ENCODE assay signal across 13 cellular contexts in the genomic region with DNA sequence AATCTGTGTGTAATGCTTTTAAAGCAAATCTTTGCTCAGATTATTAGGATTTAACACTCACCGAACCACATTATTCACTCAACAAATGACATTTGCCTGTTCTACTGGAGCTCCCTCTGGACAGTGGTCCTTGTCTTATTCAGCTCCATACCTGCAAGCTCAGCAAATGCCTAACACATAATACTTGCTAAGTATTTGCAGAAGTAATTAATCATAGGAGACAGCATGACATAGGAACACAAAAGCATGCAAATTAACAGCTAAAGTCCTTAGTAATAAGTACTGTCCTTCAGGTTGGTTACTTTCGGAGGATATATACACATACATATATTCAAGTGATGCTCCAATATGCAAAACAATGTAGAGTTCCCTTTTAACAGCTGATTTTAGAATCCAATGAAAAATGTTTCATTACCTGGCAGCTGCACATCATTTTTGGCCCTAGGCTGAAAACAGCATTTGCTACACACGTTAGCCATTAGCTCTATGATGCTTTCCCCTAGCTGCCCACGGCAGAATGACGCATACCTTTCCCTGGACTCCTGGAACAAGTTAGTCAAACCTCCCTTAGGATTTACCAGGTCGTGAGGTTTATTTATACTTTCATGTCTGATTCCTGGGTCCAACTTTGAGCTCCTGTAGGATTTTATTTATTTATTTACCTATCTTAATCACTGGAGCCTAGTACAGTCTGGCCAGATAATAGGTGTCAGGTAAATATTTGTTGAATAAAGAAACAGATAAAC. TPM values are rescaled to one million over a fixed set of nuclear protein-coding genes. Genes with fewer than 3 reads are reported as not detected.
DNase-seq lines count a peak whose midpoint lies in the region; ATAC-seq and TF ChIP-seq lines count a peak whose summit lies in the region.
"Had no signal": no experiment of that assay in that cellular context is flagged by ENCODE, and none has a peak within 500 bp of the region (broad histone marks: within the 10 kb centered on the region; RNA-seq: fewer than 3 reads in every experiment).

No MANE protein-coding gene starts in this region.

- H3K27me3 Mint-ChIP-seq in CD8-positive, alpha-beta memory T cell, result no peaks in the 10 kb centered on the region
- no peaks in the 10 kb centered on the region for H3K27me3 Mint-ChIP-seq in T-helper 17 cell
- no peaks in the 10 kb centered on the region for H3K27me3 Mint-ChIP-seq in progenitor cell of endocrine pancreas

- H3K9me3 ChIP-seq in CD8-positive, alpha-beta memory T cell (ENCODE audit: low read length), result no peaks in the 10 kb centered on the region
- H3K9me3 ChIP-seq in T-helper 17 cell (ENCODE audit: control insufficient read depth, low read length, poor library complexity, severe bottlenecking) (no peaks in the 10 kb centered on the region), esophagus muscularis mucosa (no peaks in the 10 kb centered on the region)

- TF ChIP-seq POLR2A in esophagus muscularis mucosa (IDR thresholded peaks at IDR 0.05; ENCODE audit: low read depth) (no peak), lower leg skin (IDR thresholded peaks at IDR 0.05) (no peak)

- no peak for TF ChIP-seq EP300 in esophagus muscularis mucosa (IDR thresholded peaks at IDR 0.05)

- peaks cover 21% of the 10 kb centered on the region for H3K36me3 ChIP-seq in CD8-positive, alpha-beta memory T cell (ENCODE audit: insufficient read depth, low read length)
- peaks cover 0 to 39% (median 21%) of the 10 kb centered on the region in 4 donors for H3K36me3 ChIP-seq in esophagus muscularis mucosa

- CTCF ChIA-PET in CD8-positive, alpha-beta memory T cell (lab: Charles Lee), result interaction anchor here (1.2 to 3.2 kb wide), 8 partner anchors 9 to 335 kb away, joined by 3 to 12 read pairs (median 4); a partner anchor contains a TSS

- no peak for ATAC-seq in T-helper 17 cell
- ATAC-seq in GM21381 (IDR thresholded peaks at IDR 0.05; ENCODE audit: unreplicated experiment), result no peak
- no peak for ATAC-seq in GM18868 (IDR thresholded peaks at IDR 0.05; ENCODE audit: unreplicated experiment)
- ATAC-seq: left lobe of liver had no signal

- H3K4me3 ChIP-seq in CD8-positive, alpha-beta memory T cell (ENCODE audit: low read length), result no peak overlapping the region
- no peak overlapping the region for H3K4me3 ChIP-seq in esophagus muscularis mucosa
- H3K4me3 ChIP-seq in lower leg skin (ENCODE audit: low read depth, poor library complexity, severe bottlenecking), result no peak overlapping the region

- H3K4me1 Mint-ChIP-seq in CD8-positive, alpha-beta memory T cell, result peaks cover 45 to 73% (median 71%) of the 10 kb centered on the region in 3 donors
- H3K4me1 Mint-ChIP-seq in T-helper 17 cell (peaks cover 43% of the 10 kb centered on the region), progenitor cell of endocrine pancreas (ENCODE audit: low read depth) (peaks cover 19% of the 10 kb centered on the region)

- WGBS in esophagus muscularis mucosa, result 57% methylated on average over 6 of the region's 6 CpGs
- WGBS in lower leg skin, 2 donors, result 50% methylated on average over 6 of the region's 6 CpGs

- H3K4me1 ChIP-seq in CD8-positive, alpha-beta memory T cell (ENCODE audit: insufficient read depth, low read length), result peaks cover 36% of the 10 kb centered on the region
- H3K4me1 ChIP-seq in esophagus muscularis mucosa, result peaks cover 9 to 58% (median 40%) of the 10 kb centered on the region in 4 donors

- H3K9me3 Mint-ChIP-seq in CD8-positive, alpha-beta memory T cell, result no peaks in the 10 kb centered on the region
- H3K9me3 Mint-ChIP-seq in progenitor cell of endocrine pancreas (ENCODE audit: low read depth), result no peaks in the 10 kb centered on the region

- H3K4me3 Mint-ChIP-seq in CD8-positive, alpha-beta memory T cell, result no peak overlapping the region
- no peak overlapping the region for H3K4me3 Mint-ChIP-seq in T-helper 17 cell
- H3K4me3 Mint-ChIP-seq in progenitor cell of endocrine pancreas (ENCODE audit: low read depth), result no peak overlapping the region

- intact Hi-C loops in esophagus muscularis mucosa (cut with DNase I) (loop anchor here (10.0 kb wide), 2 partner anchors 205 to 295 kb away; a partner anchor contains a TSS), lower leg skin (cut with DNase I; ENCODE audit: low total_unique reads) (no loop called here)

- no peak overlapping the region for H3K27ac ChIP-seq in CD8-positive, alpha-beta memory T cell (ENCODE audit: low read depth, low read length)
- peak overlapping the region; percentile 60 to 68 (median 64) for H3K27ac ChIP-seq in esophagus muscularis mucosa (replicated peaks in 1 of 4)

- no peak for TF ChIP-seq CTCF in esophagus muscularis mucosa (IDR thresholded peaks at IDR 0.05)
- no peak for TF ChIP-seq CTCF in progenitor cell of endocrine pancreas (IDR thresholded peaks at IDR 0.05; ENCODE audit: unreplicated experiment)
- TF ChIP-seq CTCF in lower leg skin (IDR thresholded peaks at IDR 0.05), result no peak

- H3K27me3 ChIP-seq in CD8-positive, alpha-beta memory T cell (ENCODE audit: insufficient read depth, low read length, poor library complexity, severe bottlenecking), result no peaks in the 10 kb centered on the region
- H3K27me3 ChIP-seq in esophagus muscularis mucosa, result no peaks in the 10 kb centered on the region

- DNase-seq in CD8-positive, alpha-beta memory T cell, result no peak
- DNase-seq in T-helper 17 cell (no peak), esophagus muscularis mucosa (ENCODE audit: extremely low spot score) (no peak), progenitor cell of endocrine pancreas (ENCODE audit: low spot score, unreplicated experiment) (no peak), occipital lobe (lab: John Stamatoyannopoulos, UW) (no peak), lower leg skin (ENCODE audit: low spot score in 2 of 2) (no peak)
- DNase-seq: activated CD4-positive, alpha-beta T cell treated with anti-CD3 and anti-CD28 coated beads, Interleukin-2, amount 50 U/mL, for 1 hour; DMS153; Kasumi-1; NCI-H510A had no signal

- POLR2A ChIA-PET in CD8-positive, alpha-beta memory T cell (lab: Charles Lee), result no interaction called here

- H3K27ac Mint-ChIP-seq in CD8-positive, alpha-beta memory T cell, result peak overlapping the region; percentile 53 to 84 (median 76)
- H3K27ac Mint-ChIP-seq in T-helper 17 cell (peak overlapping the region; percentile 84), progenitor cell of endocrine pancreas (peak overlapping the region; percentile 69)

- peaks cover 3 to 73% (median 22%) of the 10 kb centered on the region in 3 donors for H3K36me3 Mint-ChIP-seq in CD8-positive, alpha-beta memory T cell
- peaks cover 10% of the 10 kb centered on the region for H3K36me3 Mint-ChIP-seq in T-helper 17 cell (ENCODE audit: low read depth)
- peaks cover 6% of the 10 kb centered on the region for H3K36me3 Mint-ChIP-seq in progenitor cell of endocrine pancreas (ENCODE audit: insufficient read depth)

RNA-seq across cellular contexts. Expression of a gene that starts 8.6 kb away (rescaled TPM):
- total RNA-seq in CD8-positive, alpha-beta memory T cell, result 100 to 1,000 TPM; 101 to 103 TPM
- 55.7 TPM for polyA plus RNA-seq in CD8-positive, alpha-beta memory T cell
- total RNA-seq in T-helper 17 cell, result 10 to 100 TPM; 74.2 to 83.4 TPM
- total RNA-seq in esophagus muscularis mucosa, result 10 to 100 TPM; 49.5 to 68.1 (median 56.5) TPM
- total RNA-seq in progenitor cell of endocrine pancreas, result 104 and 109 TPM in 2 replicates
- 32.4 TPM for total RNA-seq in occipital lobe
- 10 to 100 TPM; 48.6 to 86.3 (median 52.0) TPM for total RNA-seq in lower leg skin
